Comparison of ENCODE assay signal across 1 cellular context in genomic region chr2:9768388-9768787, GRCh38.
TF ChIP-seq lines count a peak whose summit lies in the region.

No MANE protein-coding gene starts in this region.

TF ChIP-seq in K562, 482 proteins besides CTCF, POLR2A, EP300 and RAD21 (continued from another document):
- TF ChIP-seq, protein P1, sequence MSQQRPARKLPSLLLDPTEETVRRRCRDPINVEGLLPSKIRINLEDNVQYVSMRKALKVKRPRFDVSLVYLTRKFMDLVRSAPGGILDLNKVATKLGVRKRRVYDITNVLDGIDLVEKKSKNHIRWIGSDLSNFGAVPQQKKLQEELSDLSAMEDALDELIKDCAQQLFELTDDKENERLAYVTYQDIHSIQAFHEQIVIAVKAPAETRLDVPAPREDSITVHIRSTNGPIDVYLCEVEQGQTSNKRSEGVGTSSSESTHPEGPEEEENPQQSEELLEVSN (IDR thresholded peaks at IDR 0.05; ENCODE audit: borderline replicate concordance in 1 of 2, extremely low read depth in 1 of 2, insufficient read depth in 1 of 2, insufficient read length in 1 of 2, low read depth in 1 of 2, low read length in 1 of 2, poor library complexity in 1 of 2, severe bottlenecking in 1 of 2), result peak; percentile 12 to 48
- TF ChIP-seq HMG20A (CRISPR knock-in tag; conservative IDR thresholded peaks at IDR 0.05) (no peak), ADNP (tag; IDR thresholded peaks at IDR 0.05) (no peak), MXI1 (IDR thresholded peaks at IDR 0.05; ENCODE audit: low read depth, low read length) (no peak), HEY1 (CRISPR knock-in tag; IDR thresholded peaks at IDR 0.05; ENCODE audit: borderline replicate concordance) (no peak), CSDE1 (IDR thresholded peaks at IDR 0.05) (no peak), TCF7 (IDR thresholded peaks at IDR 0.05; ENCODE audit: borderline replicate concordance) (no peak), FOXK2 (conservative IDR thresholded peaks at IDR 0.05 in 1 of 2, IDR thresholded peaks at IDR 0.05 in 1 of 2; ENCODE audit: low read depth in 2 of 2) (no peak), NELFE (IDR thresholded peaks at IDR 0.05; ENCODE audit: insufficient read depth, insufficient read length) (no peak), TAF1 (IDR thresholded peaks at IDR 0.05; ENCODE audit: control insufficient read depth, extremely low read depth, insufficient read depth, low read length, severe bottlenecking) (no peak), RBBP5 (IDR thresholded peaks at IDR 0.05; ENCODE audit: borderline replicate concordance, insufficient read depth, low read length, poor library complexity, severe bottlenecking) (peak; percentile 21), ARID2 (IDR thresholded peaks at IDR 0.05) (peak; percentile 42; the same call in 1 of the 2 replicates), YY1 (IDR thresholded peaks at IDR 0.05; ENCODE audit: borderline replicate concordance in 1 of 3, control insufficient read depth in 1 of 3, extremely low read depth in 1 of 3, insufficient read depth in 3 of 3, insufficient read length in 1 of 3, insufficient replicate concordance in 2 of 3, low read depth in 1 of 3, low read length in 2 of 3) (peak in 1 of 3 experiments; percentile 28), MAZ (CRISPR knock-in tag; conservative IDR thresholded peaks at IDR 0.05 in 1 of 2, IDR thresholded peaks at IDR 0.05 in 1 of 2) (peak in 1 of 2 experiments; percentile 43; a peak in 1 of 4 replicates)
- TF ChIP-seq, protein P2, sequence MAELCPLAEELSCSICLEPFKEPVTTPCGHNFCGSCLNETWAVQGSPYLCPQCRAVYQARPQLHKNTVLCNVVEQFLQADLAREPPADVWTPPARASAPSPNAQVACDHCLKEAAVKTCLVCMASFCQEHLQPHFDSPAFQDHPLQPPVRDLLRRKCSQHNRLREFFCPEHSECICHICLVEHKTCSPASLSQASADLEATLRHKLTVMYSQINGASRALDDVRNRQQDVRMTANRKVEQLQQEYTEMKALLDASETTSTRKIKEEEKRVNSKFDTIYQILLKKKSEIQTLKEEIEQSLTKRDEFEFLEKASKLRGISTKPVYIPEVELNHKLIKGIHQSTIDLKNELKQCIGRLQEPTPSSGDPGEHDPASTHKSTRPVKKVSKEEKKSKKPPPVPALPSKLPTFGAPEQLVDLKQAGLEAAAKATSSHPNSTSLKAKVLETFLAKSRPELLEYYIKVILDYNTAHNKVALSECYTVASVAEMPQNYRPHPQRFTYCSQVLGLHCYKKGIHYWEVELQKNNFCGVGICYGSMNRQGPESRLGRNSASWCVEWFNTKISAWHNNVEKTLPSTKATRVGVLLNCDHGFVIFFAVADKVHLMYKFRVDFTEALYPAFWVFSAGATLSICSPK (IDR thresholded peaks at IDR 0.05; ENCODE audit: borderline replicate concordance), result no peak
- TF ChIP-seq, protein P3, sequence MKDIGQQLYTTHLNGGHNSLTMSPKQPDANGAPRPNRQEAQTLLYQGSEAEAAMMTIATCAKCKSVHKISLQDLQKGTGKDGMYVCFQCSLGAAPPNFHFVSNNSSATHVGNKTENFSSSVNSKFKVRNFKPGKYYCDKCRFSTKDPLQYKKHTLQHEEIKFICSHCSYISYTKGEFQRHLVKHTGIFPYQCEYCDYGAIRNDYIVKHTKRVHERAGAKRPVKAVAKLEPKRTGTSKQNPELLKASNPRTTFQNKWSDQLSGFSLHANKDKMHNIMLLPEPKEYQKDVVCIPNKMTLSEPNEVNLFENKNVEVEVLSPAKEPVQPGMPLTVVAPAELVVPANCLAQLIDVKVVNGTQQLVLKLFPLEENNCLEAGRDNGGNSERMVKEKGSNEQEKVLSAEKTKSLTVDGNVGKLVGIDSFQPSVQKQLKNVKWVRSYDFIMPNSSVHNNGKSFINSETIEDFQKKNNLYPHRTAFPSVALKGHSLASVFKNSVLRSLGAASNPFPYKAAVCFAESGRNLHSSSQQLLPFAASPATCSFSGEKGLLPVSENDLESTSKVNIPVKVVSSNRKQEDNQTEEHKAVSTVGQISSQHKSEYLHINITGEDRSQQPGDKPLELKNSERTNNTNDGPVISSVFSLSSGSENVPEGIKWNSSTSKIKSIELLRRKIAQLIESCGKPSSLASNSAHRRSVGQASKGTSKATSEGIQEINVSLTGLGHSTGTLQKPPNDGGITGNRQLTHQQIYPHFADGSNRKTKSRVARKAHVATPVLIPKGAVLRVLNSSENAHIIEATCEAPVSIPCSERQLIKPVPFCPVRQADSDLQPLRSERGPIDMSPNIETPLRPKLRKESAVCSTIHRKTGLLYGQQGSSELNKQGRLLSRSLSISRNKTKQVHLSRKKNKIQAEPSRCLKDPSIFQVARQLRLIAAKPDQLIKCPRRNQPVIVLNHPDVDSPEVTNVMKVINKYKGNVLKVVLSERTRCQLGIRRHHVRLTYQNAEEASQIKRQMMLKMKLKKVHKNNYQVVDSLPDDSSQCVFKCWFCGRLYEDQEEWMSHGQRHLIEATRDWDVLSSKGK (CRISPR knock-in tag; IDR thresholded peaks at IDR 0.05), result no peak
